In the genomic region with DNA sequence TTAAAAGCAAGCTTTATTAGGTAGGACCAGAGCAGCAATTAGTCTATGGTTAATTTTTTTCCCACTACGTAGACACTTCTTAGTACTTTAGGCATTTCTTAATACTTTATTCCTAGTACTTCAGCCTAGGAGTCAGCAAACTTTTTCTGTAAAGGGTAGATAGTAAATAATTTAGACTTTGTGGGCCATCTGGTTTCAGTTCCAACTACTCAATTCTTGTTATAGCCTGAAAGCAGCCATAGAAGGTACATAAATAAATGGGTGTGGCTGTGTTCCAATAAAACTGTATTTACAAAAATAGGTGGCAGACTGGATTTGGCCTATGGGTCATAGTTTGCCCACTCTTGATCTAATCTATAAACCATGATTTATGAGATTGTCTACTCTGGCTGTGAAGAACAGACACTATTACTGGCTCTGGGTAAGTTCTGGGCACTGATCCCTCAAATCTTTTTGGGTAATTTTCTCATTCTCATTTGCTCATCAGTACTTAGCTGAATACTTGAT, we compare ENCODE assay signal across 18 cellular contexts.
DNase-seq lines count a peak whose midpoint lies in the region; ATAC-seq and TF ChIP-seq lines count a peak whose summit lies in the region.
"Had no signal": no experiment of that assay in that cellular context is flagged by ENCODE, and none has a peak within 500 bp of the region (broad histone marks: within the 10 kb centered on the region; RNA-seq: fewer than 3 reads in every experiment).

No MANE protein-coding gene starts in this region.

- TF ChIP-seq POLR2A in transverse colon (IDR thresholded peaks at IDR 0.05) (no peak), right lobe of liver (IDR thresholded peaks at IDR 0.05) (no peak)

- intact Hi-C loops in transverse colon (cut with DNase I; ENCODE audit: low total_unique reads) = no loop called here
- intact Hi-C loops in right lobe of liver (cut with DNase I) = no loop called here

- no peak overlapping the region for H3K9ac ChIP-seq in muscle layer of colon (ENCODE audit: low read length)

- H3K4me1 ChIP-seq in muscle layer of colon (ENCODE audit: insufficient read depth, low read length) (peaks cover 38% of the 10 kb centered on the region), transverse colon (peaks cover 5 to 36% (median 17%) of the 10 kb centered on the region in 4 donors), right lobe of liver (peaks cover 0 to 13% (median 6%) of the 10 kb centered on the region in 4 donors)

- H3K4me3 ChIP-seq in muscle layer of colon (ENCODE audit: low read depth in 1 of 2, low read length in 2 of 2) (no peak overlapping the region), transverse colon (no peak overlapping the region), right lobe of liver (no peak overlapping the region)

- H3K27me3 ChIP-seq in muscle layer of colon (ENCODE audit: control insufficient read depth in 1 of 2, insufficient read depth in 2 of 2, low read length in 2 of 2) (no peaks in the 10 kb centered on the region), transverse colon (no peaks in the 10 kb centered on the region), right lobe of liver (no peaks in the 10 kb centered on the region)

- H3K36me3 ChIP-seq in muscle layer of colon (ENCODE audit: insufficient read depth, low read length) = no peaks in the 10 kb centered on the region
- no peaks in the 10 kb centered on the region for H3K36me3 ChIP-seq in transverse colon
- H3K36me3 ChIP-seq in right lobe of liver = no peaks in the 10 kb centered on the region

- TF ChIP-seq CTCF in transverse colon (IDR thresholded peaks at IDR 0.05) (no peak), right lobe of liver (IDR thresholded peaks at IDR 0.05) (no peak)

- 53 to 78% methylated on average over 1 of the region's 1 CpG for WGBS in transverse colon (ENCODE audit: low coverage in 1 of 2), 2 donors
- WGBS in right lobe of liver (ENCODE audit: insufficient coverage, low coverage, low lambda C conversion rate, missing lambda C conversion rate) = 38% methylated on average over 1 of the region's 1 CpG

- H3K9me3 ChIP-seq in muscle layer of colon (ENCODE audit: low read length) (no peaks in the 10 kb centered on the region), transverse colon (no peaks in the 10 kb centered on the region), right lobe of liver (no peaks in the 10 kb centered on the region)

- H3K27ac ChIP-seq in muscle layer of colon (ENCODE audit: low read depth, low read length) = peak overlapping the region; percentile 49
- peak overlapping the region; percentile 18 to 32 (median 28) for H3K27ac ChIP-seq in transverse colon
- H3K27ac ChIP-seq in right lobe of liver = no peak overlapping the region
- H3K27ac ChIP-seq: HL-60 had no signal

- DNase-seq in NCI-H446 (lab: John Stamatoyannopoulos, UW) (peak; percentile 33 to 75), transverse colon (no peak), right lobe of liver (no peak), amniotic stem cell (lab: John Stamatoyannopoulos, UW) (no peak)
- DNase-seq: activated CD4-positive, alpha-beta memory T cell treated with anti-CD3 and anti-CD28 coated beads, Interleukin-2, amount 10 ng/mL, durations not matched to agents 7 days and 5 days; activated naive CD4-positive, alpha-beta T cell treated with anti-CD3 and anti-CD28 coated beads, Interleukin-2, amount 50 U/mL, for 16 hours; activated T-cell treated with anti-CD3 and anti-CD28 coated beads, Interleukin-2, amount 50 U/mL, for 4 hours; kidney glomerular epithelial cell; midbrain; nucleus accumbens; stimulated activated CD4-positive, alpha-beta T cell treated with anti-CD3 and anti-CD28 coated beads, Interleukin-2, amount 100 ng/mL, for 24 hours; stimulated activated naive CD8-positive, alpha-beta T cell treated with anti-CD3 and anti-CD28 coated beads, Interleukin-15, amount 100 ng/mL, for 72 hours; T-helper 1 cell had no signal

- peak; percentile 56 for ATAC-seq in SK-N-SH treated with all-trans-retinoic acid at 6 μM for 48 hours
- ATAC-seq in right lobe of liver = no peak
- ATAC-seq in GM19351 (IDR thresholded peaks at IDR 0.05; ENCODE audit: unreplicated experiment) = no peak
- ATAC-seq: activated T-cell treated with anti-CD3 and anti-CD28 coated beads, Interleukin-2, amount 50 U/mL, for 4 hours; sciatic nerve; stimulated activated naive CD8-positive, alpha-beta T cell treated with anti-CD3 and anti-CD28 coated beads, Interleukin-15, amount 100 ng/mL, for 72 hours had no signal

- in situ Hi-C loops in transverse colon (cut with MboI; ENCODE audit: low pct_ligation_motif_present in 1 of 4, low pct_unique_long_range_greater_than_20kb in 1 of 4, low sequenced_read_pairs in 3 of 4) = no loop called here

- TF ChIP-seq EP300 in transverse colon (IDR thresholded peaks at IDR 0.05; ENCODE audit: low read depth) = no peak

TF ChIP-seq in SK-N-SH treated with all-trans-retinoic acid at 6 μM for 48 hours, 23 proteins besides CTCF, POLR2A, EP300 and RAD21:
- TF ChIP-seq, protein P1, sequence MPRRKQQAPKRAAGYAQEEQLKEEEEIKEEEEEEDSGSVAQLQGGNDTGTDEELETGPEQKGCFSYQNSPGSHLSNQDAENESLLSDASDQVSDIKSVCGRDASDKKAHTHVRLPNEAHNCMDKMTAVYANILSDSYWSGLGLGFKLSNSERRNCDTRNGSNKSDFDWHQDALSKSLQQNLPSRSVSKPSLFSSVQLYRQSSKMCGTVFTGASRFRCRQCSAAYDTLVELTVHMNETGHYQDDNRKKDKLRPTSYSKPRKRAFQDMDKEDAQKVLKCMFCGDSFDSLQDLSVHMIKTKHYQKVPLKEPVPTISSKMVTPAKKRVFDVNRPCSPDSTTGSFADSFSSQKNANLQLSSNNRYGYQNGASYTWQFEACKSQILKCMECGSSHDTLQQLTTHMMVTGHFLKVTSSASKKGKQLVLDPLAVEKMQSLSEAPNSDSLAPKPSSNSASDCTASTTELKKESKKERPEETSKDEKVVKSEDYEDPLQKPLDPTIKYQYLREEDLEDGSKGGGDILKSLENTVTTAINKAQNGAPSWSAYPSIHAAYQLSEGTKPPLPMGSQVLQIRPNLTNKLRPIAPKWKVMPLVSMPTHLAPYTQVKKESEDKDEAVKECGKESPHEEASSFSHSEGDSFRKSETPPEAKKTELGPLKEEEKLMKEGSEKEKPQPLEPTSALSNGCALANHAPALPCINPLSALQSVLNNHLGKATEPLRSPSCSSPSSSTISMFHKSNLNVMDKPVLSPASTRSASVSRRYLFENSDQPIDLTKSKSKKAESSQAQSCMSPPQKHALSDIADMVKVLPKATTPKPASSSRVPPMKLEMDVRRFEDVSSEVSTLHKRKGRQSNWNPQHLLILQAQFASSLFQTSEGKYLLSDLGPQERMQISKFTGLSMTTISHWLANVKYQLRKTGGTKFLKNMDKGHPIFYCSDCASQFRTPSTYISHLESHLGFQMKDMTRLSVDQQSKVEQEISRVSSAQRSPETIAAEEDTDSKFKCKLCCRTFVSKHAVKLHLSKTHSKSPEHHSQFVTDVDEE (CRISPR knock-in tag; IDR thresholded peaks at IDR 0.05) = no peak
- TF ChIP-seq PPARA (CRISPR knock-in tag; IDR thresholded peaks at IDR 0.05; ENCODE audit: borderline replicate concordance) (no peak), CSDC2 (CRISPR knock-in tag; IDR thresholded peaks at IDR 0.05) (no peak), TOX (CRISPR knock-in tag; IDR thresholded peaks at IDR 0.05; ENCODE audit: borderline replicate concordance) (no peak), ISL1 (CRISPR knock-in tag; IDR thresholded peaks at IDR 0.05) (peak; percentile 33), TCF4 (CRISPR knock-in tag; IDR thresholded peaks at IDR 0.05; ENCODE audit: borderline replicate concordance) (no peak)
- TF ChIP-seq, protein P2, sequence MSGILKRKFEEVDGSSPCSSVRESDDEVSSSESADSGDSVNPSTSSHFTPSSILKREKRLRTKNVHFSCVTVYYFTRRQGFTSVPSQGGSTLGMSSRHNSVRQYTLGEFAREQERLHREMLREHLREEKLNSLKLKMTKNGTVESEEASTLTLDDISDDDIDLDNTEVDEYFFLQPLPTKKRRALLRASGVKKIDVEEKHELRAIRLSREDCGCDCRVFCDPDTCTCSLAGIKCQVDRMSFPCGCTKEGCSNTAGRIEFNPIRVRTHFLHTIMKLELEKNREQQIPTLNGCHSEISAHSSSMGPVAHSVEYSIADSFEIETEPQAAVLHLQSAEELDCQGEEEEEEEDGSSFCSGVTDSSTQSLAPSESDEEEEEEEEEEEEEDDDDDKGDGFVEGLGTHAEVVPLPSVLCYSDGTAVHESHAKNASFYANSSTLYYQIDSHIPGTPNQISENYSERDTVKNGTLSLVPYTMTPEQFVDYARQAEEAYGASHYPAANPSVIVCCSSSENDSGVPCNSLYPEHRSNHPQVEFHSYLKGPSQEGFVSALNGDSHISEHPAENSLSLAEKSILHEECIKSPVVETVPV (CRISPR knock-in tag; IDR thresholded peaks at IDR 0.05) = no peak

Comparison
In these comparisons a context has a peak if more than half of its experiments do, and no peak if none do; other contexts are left out.
1. DNase-seq: peak in NCI-H446 (2 of 2); none in transverse colon (single experiment), right lobe of liver (0 of 3) and amniotic stem cell (single experiment).
2. H3K27ac ChIP-seq: peak in muscle layer of colon (single experiment) and transverse colon (4 of 4); none in right lobe of liver (0 of 3).